ENCODE assay signal across 6 cellular contexts in genomic region chr22:39040155-39040537, GRCh38. TPM values are rescaled to one million over a fixed set of nuclear protein-coding genes. Genes with fewer than 3 reads are reported as not detected.
DNase-seq lines count a peak whose midpoint lies in the region; ATAC-seq lines count a peak whose summit lies in the region.
"Not testable (repeated sequence)": the region's sequence is repeated elsewhere in the genome, so short reads cannot be mapped to it uniquely, and the experiment has no call there.

No MANE protein-coding gene starts in this region.

- not testable (repeated sequence) for H3K79me2 ChIP-seq in mesendoderm (ENCODE audit: control insufficient read depth, insufficient read depth, low read length)

- not testable (repeated sequence) for H3K4me1 ChIP-seq in HUES64 (ENCODE audit: insufficient read depth, low read length); effector memory CD4-positive, alpha-beta T cell (ENCODE audit: control insufficient read depth, insufficient read depth, low read length, poor library complexity, severe bottlenecking); mesendoderm (ENCODE audit: control insufficient read depth, low read depth, low read length)

- not testable (repeated sequence) for H2BK120ac ChIP-seq in mesendoderm (ENCODE audit: low read depth, low read length)

- H3K9me3 Mint-ChIP-seq in activated CD8-positive, alpha-beta memory T cell treated with anti-CD3 and anti-CD28 coated beads, Interleukin-2, amount 10 ng/mL, durations not matched to agents 7 days and 5 days (ENCODE audit: low read depth) = not testable (repeated sequence)

- CTCF ChIA-PET in activated CD8-positive, alpha-beta memory T cell treated with anti-CD3 and anti-CD28 coated beads, Interleukin-2, amount 10 ng/mL, durations not matched to agents 7 days and 5 days (lab: Charles Lee) = interaction anchor here (1.1 to 1.5 kb wide), 3 partner anchors 11 to 37 kb away, joined by 3 to 6 read pairs (median 4); no protein-coding TSS in a partner anchor

- H3K27me3 ChIP-seq in HUES64 (ENCODE audit: insufficient read depth, low read length); effector memory CD4-positive, alpha-beta T cell (replicated peaks; ENCODE audit: control insufficient read depth, insufficient read depth, low read length, poor library complexity, severe bottlenecking); mesendoderm (ENCODE audit: insufficient read depth, low read length, poor library complexity): not testable (repeated sequence)

- H3K4me3 Mint-ChIP-seq in activated CD8-positive, alpha-beta memory T cell treated with anti-CD3 and anti-CD28 coated beads, Interleukin-2, amount 10 ng/mL, durations not matched to agents 7 days and 5 days = peak overlapping the region; percentile 71

- peak overlapping the region; percentile 17 for H3K4ac ChIP-seq in mesendoderm (ENCODE audit: low read depth, low read length)

- not testable (repeated sequence) for H3K27me3 Mint-ChIP-seq in activated CD8-positive, alpha-beta memory T cell treated with anti-CD3 and anti-CD28 coated beads, Interleukin-2, amount 10 ng/mL, durations not matched to agents 7 days and 5 days

- not testable (repeated sequence) for ATAC-seq in activated CD8-positive, alpha-beta memory T cell treated with anti-CD3 and anti-CD28 coated beads, Interleukin-2, amount 10 ng/mL, durations not matched to agents 7 days and 5 days

- H3K18ac ChIP-seq in mesendoderm (ENCODE audit: low read length) = peak overlapping the region; percentile 53

- H3K36me3 Mint-ChIP-seq in activated CD8-positive, alpha-beta memory T cell treated with anti-CD3 and anti-CD28 coated beads, Interleukin-2, amount 10 ng/mL, durations not matched to agents 7 days and 5 days = peaks cover 18% of the 10 kb centered on the region

- H3K27ac Mint-ChIP-seq in activated CD8-positive, alpha-beta memory T cell treated with anti-CD3 and anti-CD28 coated beads, Interleukin-2, amount 10 ng/mL, durations not matched to agents 7 days and 5 days = peak overlapping the region; percentile 78

- not testable (repeated sequence) for H2BK15ac ChIP-seq in mesendoderm (replicated peaks; ENCODE audit: low read depth)

- H2AK5ac ChIP-seq in mesendoderm (ENCODE audit: low read length) = not testable (repeated sequence)

- peak overlapping the region; percentile 2 for H3K4me2 ChIP-seq in mesendoderm (ENCODE audit: low read length)

- not testable (repeated sequence) for H3K36me3 ChIP-seq in HUES64 (ENCODE audit: insufficient read depth, low read length); effector memory CD4-positive, alpha-beta T cell (ENCODE audit: control insufficient read depth, insufficient read depth, low read length); mesendoderm (ENCODE audit: control insufficient read depth, insufficient read depth, low read length)

- peaks cover 30% of the 10 kb centered on the region for H3K4me1 Mint-ChIP-seq in activated CD8-positive, alpha-beta memory T cell treated with anti-CD3 and anti-CD28 coated beads, Interleukin-2, amount 10 ng/mL, durations not matched to agents 7 days and 5 days

- not testable (repeated sequence) for H4K8ac ChIP-seq in mesendoderm (ENCODE audit: low read depth, low read length)

- peak overlapping the region; percentile 89 for H2BK5ac ChIP-seq in mesendoderm (ENCODE audit: low read length)

- H3K27ac ChIP-seq in HUES64 (ENCODE audit: low read depth, low read length) (peak overlapping the region; percentile 60; the same call in 1 of the 2 replicates), mesendoderm (ENCODE audit: low read depth, low read length) (peak overlapping the region; percentile 61), skin epidermis (peak overlapping the region in 17 of 21 experiments; percentile 21 to 99 (median 87))
- peak overlapping the region; percentile 45 for H3K27ac ChIP-seq in effector memory CD4-positive, alpha-beta T cell (ENCODE audit: insufficient read depth, low read length, poor library complexity, severe bottlenecking)

- not testable (repeated sequence) for H4K5ac ChIP-seq in mesendoderm (ENCODE audit: low read length)

- 18% methylated on average over 6 of the region's 14 CpGs for WGBS in HUES64
- no CpG with 5 or more reads among the region's 14 CpGs for WGBS in mesendoderm (ENCODE audit: extremely low coverage, insufficient coverage, low lambda C conversion rate)

- peak; percentile 27 for DNase-seq in CD1c-positive myeloid dendritic cell (ENCODE audit: extremely low spot score)
- DNase-seq in activated CD8-positive, alpha-beta memory T cell treated with anti-CD3 and anti-CD28 coated beads, Interleukin-2, amount 10 ng/mL, durations not matched to agents 7 days and 5 days; effector memory CD4-positive, alpha-beta T cell: not testable (repeated sequence)
- peak; percentile 57 for DNase-seq in mesendoderm

- H3K9ac ChIP-seq in HUES64 (ENCODE audit: low read depth, low read length) = not testable (repeated sequence)
- H3K9ac ChIP-seq in mesendoderm (ENCODE audit: low read length) = peak overlapping the region; percentile 46

- peak overlapping the region; percentile 73 for H3K56ac ChIP-seq in mesendoderm (ENCODE audit: low read length)

- H3K9me3 ChIP-seq in HUES64 (ENCODE audit: insufficient read depth, low read depth, low read length); effector memory CD4-positive, alpha-beta T cell (ENCODE audit: control insufficient read depth, low read length): not testable (repeated sequence)

- not testable (repeated sequence) for H3K79me1 ChIP-seq in mesendoderm (ENCODE audit: low read length)

- H3K23ac ChIP-seq in mesendoderm (ENCODE audit: low read length) = not testable (repeated sequence)

- H3K4me3 ChIP-seq in HUES64 (ENCODE audit: low read length) = peak overlapping the region; percentile 52
- not testable (repeated sequence) for H3K4me3 ChIP-seq in effector memory CD4-positive, alpha-beta T cell (ENCODE audit: insufficient read depth, low read depth, low read length, poor library complexity, severe bottlenecking); mesendoderm (ENCODE audit: low read length)
- H3K4me3 ChIP-seq in skin epidermis = peak overlapping the region; percentile 46 to 71 (median 59)

RNA-seq across cellular contexts. Expression of gene APOBEC3F, which starts 0.5 kb away (rescaled TPM):
- 2.4 TPM for polyA plus RNA-seq in HUES64 (2013, experiment 1 of 2)
- polyA plus RNA-seq in HUES64 (2013, experiment 2 of 2) = 4.2 TPM
- total RNA-seq in activated CD8-positive, alpha-beta memory T cell treated with anti-CD3 and anti-CD28 coated beads, Interleukin-2, amount 10 ng/mL, durations not matched to agents 7 days and 5 days = 10 to 100 TPM; 39.8 to 58.0 TPM
- polyA plus RNA-seq in mesendoderm (2013, experiment 1 of 2) = 4.0 TPM
- 3.4 TPM for polyA plus RNA-seq in mesendoderm (2013, experiment 2 of 2)

RNA-seq across cellular contexts. Expression of gene APOBEC3D, which starts 19.2 kb away (rescaled TPM):
- 2.1 TPM for polyA plus RNA-seq in HUES64 (2013, experiment 1 of 2)
- 5.2 TPM for polyA plus RNA-seq in HUES64 (2013, experiment 2 of 2)
- 10 to 100 TPM; 49.8 to 69.4 TPM for total RNA-seq in activated CD8-positive, alpha-beta memory T cell treated with anti-CD3 and anti-CD28 coated beads, Interleukin-2, amount 10 ng/mL, durations not matched to agents 7 days and 5 days
- polyA plus RNA-seq in mesendoderm (2013, experiment 1 of 2) = 3.0 TPM
- polyA plus RNA-seq in mesendoderm (2013, experiment 2 of 2) = 3.1 TPM

RNA-seq across cellular contexts. Expression of gene APOBEC3C, which starts 26.1 kb away (rescaled TPM):
- 15.7 TPM for polyA plus RNA-seq in HUES64 (2013, experiment 1 of 2)
- 20.2 TPM for polyA plus RNA-seq in HUES64 (2013, experiment 2 of 2)
- 100 to 1,000 TPM; 147 to 176 TPM for total RNA-seq in activated CD8-positive, alpha-beta memory T cell treated with anti-CD3 and anti-CD28 coated beads, Interleukin-2, amount 10 ng/mL, durations not matched to agents 7 days and 5 days
- polyA plus RNA-seq in mesendoderm (2013, experiment 1 of 2) = 25.5 TPM
- polyA plus RNA-seq in mesendoderm (2013, experiment 2 of 2) = 25.1 TPM

RNA-seq across cellular contexts. Expression of gene APOBEC3G, which starts 36.9 kb away (rescaled TPM):
- 2.2 TPM for polyA plus RNA-seq in HUES64 (2013, experiment 1 of 2)
- polyA plus RNA-seq in HUES64 (2013, experiment 2 of 2) = 2.4 TPM
- total RNA-seq in activated CD8-positive, alpha-beta memory T cell treated with anti-CD3 and anti-CD28 coated beads, Interleukin-2, amount 10 ng/mL, durations not matched to agents 7 days and 5 days = 100 to 1,000 TPM; 146 to 196 TPM
- 3.1 TPM for polyA plus RNA-seq in mesendoderm (2013, experiment 1 of 2)
- polyA plus RNA-seq in mesendoderm (2013, experiment 2 of 2) = 2.7 TPM

RNA-seq across cellular contexts. Expression of gene APOBEC3H, which starts 56.9 kb away (rescaled TPM):
- 0.35 TPM for polyA plus RNA-seq in HUES64 (2013, experiment 1 of 2)
- not detected for polyA plus RNA-seq in HUES64 (2013, experiment 2 of 2)
- 100 to 1,000 TPM in 1 of 2 experiments, 10 to 100 TPM in 1; 67.0 to 137 TPM for total RNA-seq in activated CD8-positive, alpha-beta memory T cell treated with anti-CD3 and anti-CD28 coated beads, Interleukin-2, amount 10 ng/mL, durations not matched to agents 7 days and 5 days
- polyA plus RNA-seq in mesendoderm (2013, experiment 1 of 2) = 0.14 TPM
- 0.14 TPM for polyA plus RNA-seq in mesendoderm (2013, experiment 2 of 2)
